8 cellular contexts compared by ENCODE assay signal in the genomic region with DNA sequence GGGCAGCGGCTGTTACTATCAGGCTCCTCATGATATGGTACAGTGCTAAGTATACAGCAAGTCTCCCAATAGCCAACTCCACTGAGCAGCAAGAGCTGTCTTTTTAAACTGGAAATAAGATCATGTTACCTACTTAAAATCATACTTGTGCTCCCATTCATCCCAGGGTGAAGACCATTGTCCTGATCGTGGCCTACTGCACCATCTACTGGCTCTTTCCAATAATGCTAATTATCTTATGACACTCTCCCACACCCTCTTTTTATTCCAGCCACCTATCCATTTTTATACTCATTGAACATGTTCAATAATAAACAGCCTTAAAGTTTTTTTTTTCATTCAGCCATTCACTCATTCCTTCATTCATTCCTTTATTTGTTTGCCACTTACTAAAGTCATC.
A peak's percentile ranks its signal among the peaks of the same experiment; 100 is the strongest.
DNase-seq lines count a peak whose midpoint lies in the region; ATAC-seq and TF ChIP-seq lines count a peak whose summit lies in the region.

No MANE protein-coding gene starts in this region.

- H3K4me1 ChIP-seq in BE2C (no peaks in the 10 kb centered on the region), adrenal gland (replicated peaks in 1 of 2) (no peaks in the 10 kb centered on the region)

- H3K9me3 ChIP-seq in BE2C (no peaks in the 10 kb centered on the region), adrenal gland (replicated peaks in 1 of 3) (no peaks in the 10 kb centered on the region)

- no peak for TF ChIP-seq POLR2A in adrenal gland (IDR thresholded peaks at IDR 0.05)

- ATAC-seq in GM18858 (IDR thresholded peaks at IDR 0.05; ENCODE audit: unreplicated experiment): no peak
- ATAC-seq in GM18517 (IDR thresholded peaks at IDR 0.05; ENCODE audit: unreplicated experiment): no peak

- intact Hi-C loops in adrenal gland (cut with DNase I): no loop called here

- peak; percentile 52 for TF ChIP-seq CTCF in BE2C (IDR thresholded peaks at IDR 0.05; ENCODE audit: low read depth, low read length)
- TF ChIP-seq CTCF in adrenal gland (IDR thresholded peaks at IDR 0.05): peak; percentile 8 to 60 (median 44)

- 76 to 86% (median 83%) methylated on average over 2 of the region's 2 CpGs for WGBS in adrenal gland, 4 donors

- peak; percentile 15 for DNase-seq in BE2C
- peak in 3 of 7 donors; percentile 15 to 23 (median 21) for DNase-seq in adrenal gland
- peak; percentile 48 for DNase-seq in kidney glomerular epithelial cell (lab: John Stamatoyannopoulos, UW)
- no peak for DNase-seq in activated naive CD4-positive, alpha-beta T cell treated with Interleukin-2 at 50 U/mL for 16 hours
- DNase-seq in NCI-H187 treated with DMSO at 0.1 percent for 48 hours (lab: John Stamatoyannopoulos, UW): no peak

- H3K4me3 ChIP-seq in BE2C (ENCODE audit: low read depth, low read length) (no peak overlapping the region), adrenal gland (no peak overlapping the region)

- H3K27ac ChIP-seq in adrenal gland: no peak overlapping the region

- peak; percentile 61 for TF ChIP-seq RAD21 in Ishikawa (IDR thresholded peaks at IDR 0.05; ENCODE audit: low read depth)

- H3K27me3 ChIP-seq in BE2C (no peaks in the 10 kb centered on the region), adrenal gland (no peaks in the 10 kb centered on the region)

- no peak for TF ChIP-seq EP300 in Ishikawa (IDR thresholded peaks at IDR 0.05; ENCODE audit: borderline replicate concordance)

- H3K36me3 ChIP-seq in BE2C (no peaks in the 10 kb centered on the region; the same call in 1 of the 2 replicates), adrenal gland (replicated peaks in 1 of 2) (no peaks in the 10 kb centered on the region)

TF ChIP-seq in Ishikawa, 13 proteins besides CTCF, POLR2A, EP300 and RAD21:
- no peak for TF ChIP-seq FOXM1 (IDR thresholded peaks at IDR 0.05; ENCODE audit: borderline replicate concordance, low read depth)
- no peak for TF ChIP-seq REST (IDR thresholded peaks at IDR 0.05; ENCODE audit: low read depth)
- no peak for TF ChIP-seq CREB1 (IDR thresholded peaks at IDR 0.05; ENCODE audit: low read depth)
- TF ChIP-seq USF1 (IDR thresholded peaks at IDR 0.05): no peak

Comparison
In these comparisons a context has a peak if more than half of its experiments do, and no peak if none do; other contexts are left out.
1. DNase-seq: peak in BE2C (single experiment) and kidney glomerular epithelial cell (single experiment); none in activated naive CD4-positive, alpha-beta T cell treated with Interleukin-2 at 50 U/mL for 16 hours (single experiment) and NCI-H187 treated with DMSO at 0.1 percent for 48 hours (single experiment).